ENCODE assay signal across 1 cellular context in the genomic region with DNA sequence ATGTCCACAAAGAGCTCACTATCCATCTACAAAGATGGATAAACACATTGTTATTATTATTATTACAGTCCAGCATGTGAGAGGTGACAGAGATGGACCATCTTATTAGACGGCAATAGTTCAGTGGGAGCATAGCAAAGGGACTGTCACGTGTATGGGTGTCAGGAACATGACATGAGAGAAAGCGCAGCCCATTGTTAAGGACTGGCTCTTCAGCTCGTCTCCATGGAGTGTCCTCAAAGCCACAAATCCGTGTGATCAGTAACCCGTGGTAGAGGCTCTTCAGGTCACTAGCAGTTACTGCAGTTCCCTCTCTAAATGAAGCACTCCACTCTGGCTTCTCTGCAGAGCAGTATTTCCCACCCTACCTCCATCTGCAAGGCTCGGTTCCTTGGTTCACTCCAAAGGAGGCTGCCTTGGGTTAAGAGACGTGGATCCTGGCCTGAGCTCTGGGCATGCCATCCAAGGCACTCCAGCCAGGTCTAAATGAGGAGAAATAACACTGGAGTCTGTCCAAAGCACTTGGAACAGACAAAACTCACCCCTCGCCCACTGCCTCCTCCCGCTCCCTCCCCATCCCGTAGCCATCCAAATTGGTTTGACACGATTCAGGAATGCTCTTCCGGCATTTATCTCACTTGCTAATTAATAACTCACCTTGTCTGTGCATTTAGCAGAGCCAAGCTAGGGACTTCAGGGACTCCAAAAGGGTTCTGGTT.
TF ChIP-seq lines count a peak whose summit lies in the region.

No MANE protein-coding gene starts in this region.

TF ChIP-seq in HepG2, 621 proteins besides CTCF, POLR2A, EP300 and RAD21 (continued from another document):
- TF ChIP-seq ZBED4 (CRISPR knock-in tag; IDR thresholded peaks at IDR 0.05; ENCODE audit: borderline replicate concordance) (no peak), ZSCAN29 (CRISPR knock-in tag; conservative IDR thresholded peaks at IDR 0.05) (no peak), ZKSCAN8 (CRISPR knock-in tag; IDR thresholded peaks at IDR 0.05; ENCODE audit: borderline replicate concordance) (no peak)
